ENCODE assay signal across 10 cellular contexts in genomic region chr6:161353208-161353613, GRCh38.
DNase-seq lines count a peak whose midpoint lies in the region; ATAC-seq and TF ChIP-seq lines count a peak whose summit lies in the region.
"Had no signal": no experiment of that assay in that cellular context is flagged by ENCODE, and none has a peak within 500 bp of the region (broad histone marks: within the 10 kb centered on the region; RNA-seq: fewer than 3 reads in every experiment).

No MANE protein-coding gene starts in this region.

- peak; percentile 52 for ATAC-seq in left lung
- no peak for ATAC-seq in GM18498 (IDR thresholded peaks at IDR 0.05; ENCODE audit: unreplicated experiment)
- no peak for ATAC-seq in aorta (ENCODE audit: low FRiP score)

- DNase-seq in Ammon's horn (ENCODE audit: low spot score) = peak; percentile 47
- DNase-seq in NCI-H146 (lab: John Stamatoyannopoulos, UW) = peak; percentile 91
- peak; percentile 26 for DNase-seq in cerebellar cortex (ENCODE audit: low spot score)
- no peak for DNase-seq in left lung
- DNase-seq in retina = no peak
- DNase-seq in T-helper 2 cell = no peak
- DNase-seq in aorta = no peak
- DNase-seq: activated CD8-positive, alpha-beta memory T cell treated with anti-CD3 and anti-CD28 coated beads, Interleukin-2, amount 50 U/mL, for 4 hours; CD8-positive, alpha-beta memory T cell had no signal

- WGBS in aorta, 2 donors = 59 to 65% methylated on average over 11 of the region's 11 CpGs

- H3K9me3 ChIP-seq in left lung (no peaks in the 10 kb centered on the region), aorta (ENCODE audit: control insufficient read depth, low read length) (no peaks in the 10 kb centered on the region)

- no peaks in the 10 kb centered on the region for H3K36me3 ChIP-seq in left lung
- H3K36me3 ChIP-seq in aorta (ENCODE audit: control insufficient read depth in 1 of 2, insufficient read depth in 2 of 2, low read length in 1 of 2) = no peaks in the 10 kb centered on the region

- peaks cover 0 to 11% of the 10 kb centered on the region in 2 donors for H3K4me1 ChIP-seq in left lung
- H3K4me1 ChIP-seq in aorta (ENCODE audit: control insufficient read depth in 1 of 2, insufficient read depth in 2 of 2, low read length in 2 of 2) = no peaks in the 10 kb centered on the region

- H3K4me3 ChIP-seq in left lung (no peak overlapping the region), aorta (ENCODE audit: low read length in 2 of 2) (no peak overlapping the region)

- intact Hi-C loops in left lung (cut with DNase I) (no loop called here), aorta (cut with DNase I) (no loop called here)

- H3K27me3 ChIP-seq in left lung (no peaks in the 10 kb centered on the region), aorta (ENCODE audit: control insufficient read depth in 1 of 2, insufficient read depth in 2 of 2, low read length in 1 of 2) (no peaks in the 10 kb centered on the region)

- no peak for TF ChIP-seq CTCF in left lung (IDR thresholded peaks at IDR 0.05)

- no peak overlapping the region for H3K27ac ChIP-seq in left lung
- no peak overlapping the region for H3K27ac ChIP-seq in aorta (ENCODE audit: low read depth in 1 of 2, low read length in 2 of 2)

Comparison
In these comparisons a context has a peak if more than half of its experiments do, and no peak if none do; other contexts are left out.
1. DNase-seq: peak in Ammon's horn (single experiment), NCI-H146 (single experiment) and cerebellar cortex (single experiment); none in left lung (0 of 2), retina (single experiment), T-helper 2 cell (0 of 5) and aorta (0 of 2).